In the genomic region with DNA sequence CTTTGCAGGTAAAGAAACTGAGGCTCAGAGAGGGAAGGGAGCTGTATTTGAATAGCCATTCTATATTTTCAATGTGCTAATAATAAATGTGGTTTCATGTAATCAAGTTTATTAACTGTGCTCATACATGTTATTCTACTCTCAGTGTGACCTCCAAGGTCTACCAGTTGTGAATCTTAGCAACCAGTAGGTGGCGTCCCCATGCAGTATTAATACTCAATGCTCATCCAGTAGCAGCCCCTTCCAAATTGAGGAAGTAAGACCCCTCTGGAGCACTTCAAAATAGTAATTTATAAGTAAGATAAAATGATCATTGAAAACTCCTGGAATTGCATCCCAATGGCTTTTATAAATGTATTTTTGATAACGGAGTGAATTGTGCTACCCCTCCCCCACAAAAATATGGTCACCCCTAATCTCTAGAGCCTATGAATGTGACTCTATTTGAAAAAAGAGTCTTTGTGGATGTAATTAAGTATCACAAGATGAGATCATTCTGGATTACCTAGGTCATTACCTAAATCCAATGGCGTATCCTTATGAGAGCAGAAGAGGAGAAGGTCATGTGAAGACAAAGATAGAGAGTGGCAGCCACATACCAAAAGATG, we compare ENCODE assay signal across 8 cellular contexts. TPM values are rescaled to one million over a fixed set of nuclear protein-coding genes. Genes with fewer than 3 reads are reported as not detected.
DNase-seq lines count a peak whose midpoint lies in the region; ATAC-seq and TF ChIP-seq lines count a peak whose summit lies in the region.

No MANE protein-coding gene starts in this region.

- H3K4me1 ChIP-seq in hepatocyte (ENCODE audit: insufficient read depth), result no peaks in the 10 kb centered on the region

- H3K36me3 Mint-ChIP-seq in activated T-helper 17 cell treated with anti-CD3 and anti-CD28 coated beads, Interleukin-2, amount 50 U/mL, for 72 hours (ENCODE audit: low read depth), result peaks cover 9% of the 10 kb centered on the region

- H3K36me3 ChIP-seq in hepatocyte (replicated peaks; ENCODE audit: insufficient read depth, low read depth), result no peaks in the 10 kb centered on the region

- no peak overlapping the region for H2AFZ ChIP-seq in hepatocyte

- no peaks in the 10 kb centered on the region for H3K27me3 Mint-ChIP-seq in activated T-helper 17 cell treated with anti-CD3 and anti-CD28 coated beads, Interleukin-2, amount 50 U/mL, for 72 hours

- DNase-seq in AG20443 (ENCODE audit: low spot score) (peak; percentile 39), NCI-H187 treated with DMSO at 0.1 percent for 48 hours (lab: John Stamatoyannopoulos, UW) (peak; percentile 23), hepatocyte (ENCODE audit: low spot score) (peak; percentile 59), NCI-H128 (lab: John Stamatoyannopoulos, UW; ENCODE audit: unreplicated experiment) (no peak)
- DNase-seq in stimulated activated naive CD8-positive, alpha-beta T cell treated with anti-CD3 and anti-CD28 coated beads, Interleukin-15, Interleukin-2, amounts not matched to agents 100 U/mL and 50 U/mL, for 24 hours, result peak; percentile 36

- ATAC-seq in GM18499 (IDR thresholded peaks at IDR 0.05; ENCODE audit: insufficient read depth, unreplicated experiment) (peak; percentile 68), HG02798 (IDR thresholded peaks at IDR 0.05; ENCODE audit: poor library complexity, unreplicated experiment) (peak; percentile 88)
- ATAC-seq in activated T-helper 17 cell treated with anti-CD3 and anti-CD28 coated beads, Interleukin-2, amount 50 U/mL, for 72 hours (replicated peaks), result peak; percentile 58
- peak; percentile 41 for ATAC-seq in stimulated activated naive CD8-positive, alpha-beta T cell treated with anti-CD3 and anti-CD28 coated beads, Interleukin-15, Interleukin-2, amounts not matched to agents 100 U/mL and 50 U/mL, for 24 hours

- H3K9me3 Mint-ChIP-seq in activated T-helper 17 cell treated with anti-CD3 and anti-CD28 coated beads, Interleukin-2, amount 50 U/mL, for 72 hours, result no peaks in the 10 kb centered on the region

- H3K4me3 Mint-ChIP-seq in activated T-helper 17 cell treated with anti-CD3 and anti-CD28 coated beads, Interleukin-2, amount 50 U/mL, for 72 hours, result no peak overlapping the region

- no peaks in the 10 kb centered on the region for H3K9me3 ChIP-seq in hepatocyte (ENCODE audit: low read depth)

- no peak overlapping the region for H3K27ac ChIP-seq in hepatocyte

- TF ChIP-seq CTCF in hepatocyte (IDR thresholded peaks at IDR 0.05; ENCODE audit: poor library complexity), result peak; percentile 60

- no peak overlapping the region for H3K4me3 ChIP-seq in hepatocyte

- peaks cover 5% of the 10 kb centered on the region for H3K4me1 Mint-ChIP-seq in activated T-helper 17 cell treated with anti-CD3 and anti-CD28 coated beads, Interleukin-2, amount 50 U/mL, for 72 hours

- H3K4me2 ChIP-seq in hepatocyte, result no peak overlapping the region

- H4K20me1 ChIP-seq in hepatocyte (ENCODE audit: insufficient read depth, poor library complexity, severe bottlenecking), result no peaks in the 10 kb centered on the region

- H3K79me2 ChIP-seq in hepatocyte, result no peaks in the 10 kb centered on the region

- no peak overlapping the region for H3K27ac Mint-ChIP-seq in activated T-helper 17 cell treated with anti-CD3 and anti-CD28 coated beads, Interleukin-2, amount 50 U/mL, for 72 hours

- H3K27me3 ChIP-seq in hepatocyte, result no peaks in the 10 kb centered on the region

- H3K9me2 ChIP-seq in hepatocyte (replicated peaks; ENCODE audit: insufficient read depth), result no peaks in the 10 kb centered on the region

- 58% methylated on average over 3 of the region's 3 CpGs for WGBS in hepatocyte (ENCODE audit: low lambda C conversion rate, missing lambda C conversion rate)

RNA-seq across cellular contexts. Expression of gene SEPSECS, which starts 20.4 kb away (rescaled TPM):
- total RNA-seq in activated T-helper 17 cell treated with anti-CD3 and anti-CD28 coated beads, Interleukin-2, amount 50 U/mL, for 72 hours, result 10 to 100 TPM; 11.5 to 11.8 TPM
- total RNA-seq in hepatocyte, result 8.5 and 10.3 TPM in 2 replicates
- polyA plus RNA-seq in hepatocyte, result 3.0 and 3.2 TPM in 2 replicates

RNA-seq across cellular contexts. Expression of gene PI4K2B, which starts 53.2 kb away (rescaled TPM):
- 10 to 100 TPM; 24.1 to 37.2 TPM for total RNA-seq in activated T-helper 17 cell treated with anti-CD3 and anti-CD28 coated beads, Interleukin-2, amount 50 U/mL, for 72 hours
- 41.4 and 44.1 TPM in 2 replicates for total RNA-seq in hepatocyte
- 11.8 and 12.6 TPM in 2 replicates for polyA plus RNA-seq in hepatocyte
